ENCODE assay signal across 26 cellular contexts in genomic region chr2:119637371-119637770, GRCh38.
"Had no signal": no experiment of that assay in that cellular context is flagged by ENCODE, and none has a peak within 500 bp of the region (broad histone marks: within the 10 kb centered on the region; RNA-seq: fewer than 3 reads in every experiment).

No MANE protein-coding gene starts in this region.

- H3K27me3 ChIP-seq: hepatocyte, left lung, pancreas, right atrium auricular region, sigmoid colon, thyroid gland had no signal

- ATAC-seq: effector memory CD8-positive, alpha-beta T cell; left cardiac atrium; left lung; natural killer cell treated with Interleukin-12 subunit alpha and Interleukin-12 subunit beta and Interleukin-15 and Interleukin-18, amount 100 ng/mL, for 72 hours; pancreas; stimulated activated memory B cell treated with anti-CD40 and anti-IgM and Interleukin-4, amounts not matched to agents 10 μg/mL and 1 μg/mL and 100 μg/mL, for 72 hours; stimulated activated naive CD8-positive, alpha-beta T cell treated with anti-CD3 and anti-CD28 coated beads, Interleukin-15, Interleukin-2, amounts not matched to agents 100 U/mL and 50 U/mL, for 24 hours had no signal

- H3K36me3 Mint-ChIP-seq: natural killer cell treated with Interleukin-12 subunit alpha and Interleukin-12 subunit beta and Interleukin-15 and Interleukin-18, amount 100 ng/mL, for 72 hours; stimulated activated memory B cell treated with anti-CD40 and anti-IgM and Interleukin-4, amounts not matched to agents 10 μg/mL and 1 μg/mL and 100 μg/mL, for 72 hours had no signal

- DNase-seq: dermis blood vessel endothelial cell; effector memory CD8-positive, alpha-beta T cell; erythroblast; esophagus squamous epithelium; heart left ventricle; kidney; left cardiac atrium; left lung; mesendoderm; pancreas; sigmoid colon; stimulated activated CD4-positive, alpha-beta T cell treated with anti-CD3 and anti-CD28 coated beads, Interleukin-2, amount 100 ng/mL, for 24 hours; stimulated activated CD4-positive, alpha-beta T cell treated with anti-CD3 and anti-CD28 coated beads, Interleukin-4, amount 100 ng/mL, for 24 hours; stimulated activated naive CD8-positive, alpha-beta T cell treated with anti-CD3 and anti-CD28 coated beads, Interleukin-15, Interleukin-2, amounts not matched to agents 100 U/mL and 50 U/mL, for 24 hours; thyroid gland; trophoblast cell had no signal

- H3K4me3 Mint-ChIP-seq: central memory CD8-positive, alpha-beta T cell; effector memory CD8-positive, alpha-beta T cell; natural killer cell treated with Interleukin-12 subunit alpha and Interleukin-12 subunit beta and Interleukin-15 and Interleukin-18, amount 100 ng/mL, for 72 hours; neural crest cell; stimulated activated memory B cell treated with anti-CD40 and anti-IgM and Interleukin-4, amounts not matched to agents 10 μg/mL and 1 μg/mL and 100 μg/mL, for 72 hours had no signal

- H3K9me3 Mint-ChIP-seq: central memory CD8-positive, alpha-beta T cell; effector memory CD8-positive, alpha-beta T cell had no signal

- H3K4me1 Mint-ChIP-seq: central memory CD8-positive, alpha-beta T cell; stimulated activated memory B cell treated with anti-CD40 and anti-IgM and Interleukin-4, amounts not matched to agents 10 μg/mL and 1 μg/mL and 100 μg/mL, for 72 hours had no signal

- H3K27ac ChIP-seq: coronary artery, esophagus squamous epithelium, heart left ventricle, hepatocyte, left lung, neutrophil, pancreas, right atrium auricular region, sigmoid colon, suprapubic skin, thyroid gland had no signal

- H3K27ac Mint-ChIP-seq: effector memory CD8-positive, alpha-beta T cell; natural killer cell treated with Interleukin-12 subunit alpha and Interleukin-12 subunit beta and Interleukin-15 and Interleukin-18, amount 100 ng/mL, for 72 hours; progenitor cell of endocrine pancreas; stimulated activated memory B cell treated with anti-CD40 and anti-IgM and Interleukin-4, amounts not matched to agents 10 μg/mL and 1 μg/mL and 100 μg/mL, for 72 hours had no signal
